In the genomic region with DNA sequence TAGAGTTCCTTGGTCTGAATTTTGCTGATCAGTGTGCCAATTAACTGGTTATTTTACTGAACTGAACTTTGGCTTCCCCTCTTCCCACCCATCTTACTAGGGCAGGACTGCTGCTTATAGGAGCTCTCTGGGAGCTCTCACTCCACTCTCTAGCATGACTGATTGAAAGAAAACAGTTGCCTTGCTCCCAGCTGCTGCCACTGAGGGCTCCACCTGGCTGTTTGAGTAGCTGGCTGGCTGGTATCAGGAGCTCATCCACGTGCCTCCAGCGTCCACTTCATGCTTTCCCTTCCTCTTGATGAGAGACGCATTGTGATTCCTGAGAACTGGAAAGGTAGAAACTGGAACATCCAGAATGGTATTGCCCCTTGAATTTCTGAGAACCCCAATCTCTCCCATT, we compare ENCODE assay signal across 1 cellular context.
TF ChIP-seq lines count a peak whose summit lies in the region.

No MANE protein-coding gene starts in this region.

TF ChIP-seq in WTC11, 78 proteins besides CTCF, POLR2A, EP300 and RAD21 (continued from another document):
- TF ChIP-seq, protein P1, sequence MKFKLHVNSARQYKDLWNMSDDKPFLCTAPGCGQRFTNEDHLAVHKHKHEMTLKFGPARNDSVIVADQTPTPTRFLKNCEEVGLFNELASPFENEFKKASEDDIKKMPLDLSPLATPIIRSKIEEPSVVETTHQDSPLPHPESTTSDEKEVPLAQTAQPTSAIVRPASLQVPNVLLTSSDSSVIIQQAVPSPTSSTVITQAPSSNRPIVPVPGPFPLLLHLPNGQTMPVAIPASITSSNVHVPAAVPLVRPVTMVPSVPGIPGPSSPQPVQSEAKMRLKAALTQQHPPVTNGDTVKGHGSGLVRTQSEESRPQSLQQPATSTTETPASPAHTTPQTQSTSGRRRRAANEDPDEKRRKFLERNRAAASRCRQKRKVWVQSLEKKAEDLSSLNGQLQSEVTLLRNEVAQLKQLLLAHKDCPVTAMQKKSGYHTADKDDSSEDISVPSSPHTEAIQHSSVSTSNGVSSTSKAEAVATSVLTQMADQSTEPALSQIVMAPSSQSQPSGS (CRISPR knock-in tag; IDR thresholded peaks at IDR 0.05; ENCODE audit: borderline replicate concordance, low read depth) = no peak
- TF ChIP-seq ZNF232 (CRISPR knock-in tag; IDR thresholded peaks at IDR 0.05) = no peak
- no peak for TF ChIP-seq TEAD4 (CRISPR knock-in tag; IDR thresholded peaks at IDR 0.05)
- TF ChIP-seq HMGA2 (CRISPR knock-in tag; IDR thresholded peaks at IDR 0.05) = no peak
- TF ChIP-seq, protein P2, sequence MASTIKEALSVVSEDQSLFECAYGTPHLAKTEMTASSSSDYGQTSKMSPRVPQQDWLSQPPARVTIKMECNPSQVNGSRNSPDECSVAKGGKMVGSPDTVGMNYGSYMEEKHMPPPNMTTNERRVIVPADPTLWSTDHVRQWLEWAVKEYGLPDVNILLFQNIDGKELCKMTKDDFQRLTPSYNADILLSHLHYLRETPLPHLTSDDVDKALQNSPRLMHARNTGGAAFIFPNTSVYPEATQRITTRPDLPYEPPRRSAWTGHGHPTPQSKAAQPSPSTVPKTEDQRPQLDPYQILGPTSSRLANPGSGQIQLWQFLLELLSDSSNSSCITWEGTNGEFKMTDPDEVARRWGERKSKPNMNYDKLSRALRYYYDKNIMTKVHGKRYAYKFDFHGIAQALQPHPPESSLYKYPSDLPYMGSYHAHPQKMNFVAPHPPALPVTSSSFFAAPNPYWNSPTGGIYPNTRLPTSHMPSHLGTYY (CRISPR knock-in tag; IDR thresholded peaks at IDR 0.05) = no peak
- TF ChIP-seq, protein P3, sequence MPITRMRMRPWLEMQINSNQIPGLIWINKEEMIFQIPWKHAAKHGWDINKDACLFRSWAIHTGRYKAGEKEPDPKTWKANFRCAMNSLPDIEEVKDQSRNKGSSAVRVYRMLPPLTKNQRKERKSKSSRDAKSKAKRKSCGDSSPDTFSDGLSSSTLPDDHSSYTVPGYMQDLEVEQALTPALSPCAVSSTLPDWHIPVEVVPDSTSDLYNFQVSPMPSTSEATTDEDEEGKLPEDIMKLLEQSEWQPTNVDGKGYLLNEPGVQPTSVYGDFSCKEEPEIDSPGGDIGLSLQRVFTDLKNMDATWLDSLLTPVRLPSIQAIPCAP (CRISPR knock-in tag; IDR thresholded peaks at IDR 0.05) = no peak
TF ChIP-seq in WTC11: peak in this region for 0.
